Comparison of ENCODE assay signal across 8 cellular contexts in the genomic region with DNA sequence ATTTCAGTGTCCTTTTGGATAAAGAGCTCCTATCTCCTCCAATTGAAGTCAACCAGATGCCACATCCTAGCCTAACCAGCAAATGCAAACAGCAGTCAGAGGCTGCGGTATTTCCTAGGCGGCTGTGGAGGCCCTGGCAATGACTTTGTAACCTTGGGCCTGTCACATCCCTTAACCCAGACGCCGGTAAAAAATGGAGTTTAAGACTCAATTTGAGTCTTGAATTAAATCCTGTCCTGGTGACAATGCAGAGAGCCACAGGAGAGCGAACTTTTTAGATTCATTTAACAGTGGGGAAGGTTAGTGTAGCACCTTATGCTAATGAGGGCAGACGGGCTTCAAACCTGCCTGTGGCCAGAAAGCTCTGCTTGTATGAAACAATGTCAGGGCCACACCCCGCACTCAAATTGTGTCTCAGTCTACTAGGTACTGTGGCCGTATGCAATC.
DNase-seq lines count a peak whose midpoint lies in the region; ATAC-seq lines count a peak whose summit lies in the region.

No MANE protein-coding gene starts in this region.

- peaks cover 7% of the 10 kb centered on the region; the same call in 1 of the 2 replicates for H3K36me3 ChIP-seq in BLaER1
- H3K36me3 ChIP-seq in HUES6 (ENCODE audit: control insufficient read depth, insufficient read depth, low read length) = no peaks in the 10 kb centered on the region

- H3K4me3 ChIP-seq in BLaER1 (peak overlapping the region; percentile 81), HUES6 (ENCODE audit: low read depth, low read length) (peak overlapping the region; percentile 68)

- H3K27me3 ChIP-seq in BLaER1 (no peaks in the 10 kb centered on the region), HUES6 (ENCODE audit: control insufficient read depth, insufficient read depth, low read length) (peaks cover 31% of the 10 kb centered on the region)

- peaks cover 85% of the 10 kb centered on the region for H3K4me1 ChIP-seq in BLaER1
- H3K4me1 ChIP-seq in HUES6 (ENCODE audit: control insufficient read depth, insufficient read depth, low read length) = peaks cover 36% of the 10 kb centered on the region

- peak overlapping the region; percentile 87 for H3K4me2 ChIP-seq in BLaER1

- no peak for ATAC-seq in HG03196 (IDR thresholded peaks at IDR 0.05; ENCODE audit: unreplicated experiment)
- no peak for ATAC-seq in GM19023 (IDR thresholded peaks at IDR 0.05; ENCODE audit: unreplicated experiment)

- DNase-seq in activated gamma-delta T cell treated with anti-CD3 and anti-CD28 coated beads, Interleukin-2, amount 50 U/mL, for 16 hours (ENCODE audit: low read depth) = peak; percentile 11
- DNase-seq in kidney tubule cell (ENCODE audit: low spot score) = peak; percentile 66
- DNase-seq in dedifferentiated amniotic fluid mesenchymal stem cell (ENCODE audit: extremely low spot score) = no peak
- DNase-seq in amygdala (lab: John Stamatoyannopoulos, UW) = no peak

- peak overlapping the region; percentile 80; the same call in 1 of the 2 replicates for H3K27ac ChIP-seq in BLaER1
- no peak overlapping the region for H3K27ac ChIP-seq in HUES6 (ENCODE audit: low read depth, low read length)

- H3K9me3 ChIP-seq in BLaER1 (peaks cover 2% of the 10 kb centered on the region; the same call in 1 of the 2 replicates), HUES6 (ENCODE audit: control insufficient read depth, insufficient read depth, low read depth, low read length) (no peaks in the 10 kb centered on the region)

- H4K20me1 ChIP-seq in BLaER1 = no peaks in the 10 kb centered on the region

- H3K9ac ChIP-seq in BLaER1 = peak overlapping the region; percentile 75
- no peak overlapping the region for H3K9ac ChIP-seq in HUES6 (ENCODE audit: low read length)

Comparison
In these comparisons a context has a peak if more than half of its experiments do, and no peak if none do; other contexts are left out.
1. DNase-seq: peak in activated gamma-delta T cell treated with anti-CD3 and anti-CD28 coated beads, Interleukin-2, amount 50 U/mL, for 16 hours (single experiment) and kidney tubule cell (single experiment); none in dedifferentiated amniotic fluid mesenchymal stem cell (single experiment) and amygdala (0 of 56).